8 cellular contexts compared by ENCODE assay signal in the genomic region with DNA sequence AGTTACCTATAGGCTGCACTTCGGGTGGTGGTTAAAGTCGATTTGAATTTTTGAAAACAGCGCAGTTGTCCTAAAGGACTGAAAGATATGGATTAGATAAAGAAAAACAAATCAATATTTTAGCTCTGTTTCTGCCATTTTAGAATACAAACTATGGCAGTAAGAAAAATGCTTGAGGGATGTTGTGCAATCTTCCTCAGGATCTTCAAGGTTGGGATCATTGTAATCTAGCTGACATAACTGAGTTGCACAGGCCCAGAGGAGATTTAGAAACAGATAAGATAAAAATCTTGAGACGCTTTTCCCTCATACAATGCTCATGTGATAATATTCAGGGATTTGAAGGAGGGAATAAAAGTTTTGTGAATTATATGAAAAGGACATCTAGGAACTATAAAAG. TPM values are rescaled to one million over a fixed set of nuclear protein-coding genes. Genes with fewer than 3 reads are reported as not detected.
A peak's percentile ranks its signal among the peaks of the same experiment; 100 is the strongest.
DNase-seq lines count a peak whose midpoint lies in the region; ATAC-seq and TF ChIP-seq lines count a peak whose summit lies in the region.

No MANE protein-coding gene starts in this region.

- H3K9ac ChIP-seq in MM.1S (ENCODE audit: low read length) (peak overlapping the region; percentile 65; the same call in 1 of the 2 replicates), neural progenitor cell (peak overlapping the region; percentile 62)

- peaks cover 15% of the 10 kb centered on the region for H3K4me1 Mint-ChIP-seq in Caco-2 (ENCODE audit: low read depth, unreplicated experiment)
- H3K4me1 Mint-ChIP-seq in dendritic cell treated with granulocyte-macrophage colony-stimulating factor and Interleukin-4, amounts not matched to agents 40 ng/mL and 50 ng/mL, for 4 days (ENCODE audit: low read depth), result peaks cover 9% of the 10 kb centered on the region
- H3K4me1 Mint-ChIP-seq in neural progenitor cell, result peaks cover 15% of the 10 kb centered on the region

- no peaks in the 10 kb centered on the region for H3K9me2 ChIP-seq in MM.1S (replicated peaks; ENCODE audit: insufficient read depth, low read length)

- DNase-seq in Caco-2, result peak in 1 of 2 experiments; percentile 15
- no peak for DNase-seq in MM.1S
- DNase-seq in neural progenitor cell (ENCODE audit: low spot score), result no peak
- no peak for DNase-seq in NCI-H1436 treated with DMSO at 0.1 percent for 48 hours (lab: John Stamatoyannopoulos, UW)
- no peak for DNase-seq in stimulated activated CD4-positive, alpha-beta T cell treated with anti-CD3 and anti-CD28 coated beads, Interleukin-2, amount 100 ng/mL, for 24 hours
- DNase-seq in HT-29 (ENCODE audit: low spot score), result no peak

- H3K4me2 ChIP-seq in MM.1S (ENCODE audit: low read depth, low read length) (peak overlapping the region; percentile 70), neural progenitor cell (peak overlapping the region; percentile 86)

- TF ChIP-seq CTCF in Caco-2 (IDR thresholded peaks at IDR 0.05; ENCODE audit: insufficient read depth in 1 of 2, low read depth in 1 of 2, low read length in 1 of 2, severe bottlenecking in 1 of 2, unreplicated experiment in 1 of 2), result no peak
- TF ChIP-seq CTCF in MM.1S (IDR thresholded peaks at IDR 0.05; ENCODE audit: low read length), result no peak
- TF ChIP-seq CTCF in neural progenitor cell (IDR thresholded peaks at IDR 0.05), result no peak

- H2AFZ ChIP-seq in MM.1S (ENCODE audit: low read length) (peak overlapping the region; percentile 81), neural progenitor cell (replicated peaks) (peak overlapping the region; percentile 95)

- POLR2A ChIA-PET in Caco-2 (lab: Charles Lee), result interaction anchor here (1.5 kb wide), 1 partner anchor 39 kb away, joined by 4 read pairs; no protein-coding TSS in a partner anchor

- H3K27me3 Mint-ChIP-seq in Caco-2 (ENCODE audit: insufficient read depth, unreplicated experiment) (no peaks in the 10 kb centered on the region), neural progenitor cell (ENCODE audit: insufficient read depth, low read depth) (peaks cover 2% of the 10 kb centered on the region)
- no peaks in the 10 kb centered on the region for H3K27me3 Mint-ChIP-seq in dendritic cell treated with granulocyte-macrophage colony-stimulating factor and Interleukin-4, amounts not matched to agents 40 ng/mL and 50 ng/mL, for 4 days

- H3K27ac Mint-ChIP-seq in Caco-2 (ENCODE audit: unreplicated experiment) (peak overlapping the region; percentile 98), neural progenitor cell (peak overlapping the region; percentile 97)
- H3K27ac Mint-ChIP-seq in dendritic cell treated with granulocyte-macrophage colony-stimulating factor and Interleukin-4, amounts not matched to agents 40 ng/mL and 50 ng/mL, for 4 days, result peak overlapping the region; percentile 94

- H3K4me3 Mint-ChIP-seq in Caco-2 (ENCODE audit: unreplicated experiment) (peak overlapping the region; percentile 95), neural progenitor cell (peak overlapping the region; percentile 99)
- H3K4me3 Mint-ChIP-seq in dendritic cell treated with granulocyte-macrophage colony-stimulating factor and Interleukin-4, amounts not matched to agents 40 ng/mL and 50 ng/mL, for 4 days, result peak overlapping the region; percentile 98

- no TSS peak for BruUV-seq in Caco-2 (replicated peaks; lab: Mats Ljungman, UMichigan)

- H4K20me1 ChIP-seq in MM.1S (ENCODE audit: insufficient read depth, low read length), result no peaks in the 10 kb centered on the region
- H4K20me1 ChIP-seq in neural progenitor cell (ENCODE audit: low read depth), result no peaks in the 10 kb centered on the region

- H3K9me3 ChIP-seq in Caco-2 (no peaks in the 10 kb centered on the region), MM.1S (replicated peaks; ENCODE audit: insufficient read depth, low read length) (no peaks in the 10 kb centered on the region), neural progenitor cell (ENCODE audit: low read depth) (no peaks in the 10 kb centered on the region)

- no peaks in the 10 kb centered on the region for H3K27me3 ChIP-seq in Caco-2 (replicated peaks; ENCODE audit: control insufficient read depth, insufficient read depth, low read length)
- no peaks in the 10 kb centered on the region for H3K27me3 ChIP-seq in MM.1S (replicated peaks; ENCODE audit: insufficient read depth, low read length)
- no peaks in the 10 kb centered on the region for H3K27me3 ChIP-seq in neural progenitor cell

- H3K36me3 Mint-ChIP-seq in Caco-2 (ENCODE audit: insufficient read depth, unreplicated experiment) (peaks cover 16% of the 10 kb centered on the region), neural progenitor cell (no peaks in the 10 kb centered on the region)
- H3K36me3 Mint-ChIP-seq in dendritic cell treated with granulocyte-macrophage colony-stimulating factor and Interleukin-4, amounts not matched to agents 40 ng/mL and 50 ng/mL, for 4 days (ENCODE audit: low read depth), result peaks cover 11% of the 10 kb centered on the region

- no peak for ATAC-seq in GM19452 (IDR thresholded peaks at IDR 0.05; ENCODE audit: unreplicated experiment)

- no peaks in the 10 kb centered on the region for H3F3A ChIP-seq in MM.1S (ENCODE audit: insufficient read depth, low read length)
- H3F3A ChIP-seq in neural progenitor cell (ENCODE audit: low read depth), result no peaks in the 10 kb centered on the region

- H3K27ac ChIP-seq in MM.1S (ENCODE audit: low read length), result no peak overlapping the region
- no peak overlapping the region for H3K27ac ChIP-seq in neural progenitor cell

- H3K4me1 ChIP-seq in Caco-2 (peaks cover 18% of the 10 kb centered on the region), MM.1S (ENCODE audit: low read length) (no peaks in the 10 kb centered on the region; the same call in 1 of the 2 replicates), neural progenitor cell (peaks cover 6% of the 10 kb centered on the region)

- H3K4me3 ChIP-seq in Caco-2 (ENCODE audit: low read depth, low read length) (peak overlapping the region; percentile 69), MM.1S (ENCODE audit: low read length) (peak overlapping the region; percentile 76), neural progenitor cell (peak overlapping the region; percentile 82)

- CTCF ChIA-PET in Caco-2 (lab: Charles Lee), result no interaction called here

- intact Hi-C loops in Caco-2 (cut with micrococcal nuclease; ENCODE audit: unreplicated experiment), result loop anchor here (2.0 to 5.0 kb wide), 2 partner anchors 85 to 201 kb away; no protein-coding TSS in a partner anchor
- intact Hi-C loops in dendritic cell treated with granulocyte-macrophage colony-stimulating factor and Interleukin-4, amounts not matched to agents 40 ng/mL and 50 ng/mL, for 4 days (cut with micrococcal nuclease), result no loop called here

- H3K36me3 ChIP-seq in Caco-2 (ENCODE audit: control insufficient read depth, insufficient read depth, low read length) (no peaks in the 10 kb centered on the region), MM.1S (replicated peaks; ENCODE audit: insufficient read depth, low read length) (no peaks in the 10 kb centered on the region), neural progenitor cell (no peaks in the 10 kb centered on the region)

- H3K79me2 ChIP-seq in MM.1S (ENCODE audit: low read length), result peaks cover 19% of the 10 kb centered on the region
- peaks cover 40% of the 10 kb centered on the region for H3K79me2 ChIP-seq in neural progenitor cell (ENCODE audit: low read depth)

- H3K9me3 Mint-ChIP-seq in Caco-2 (ENCODE audit: unreplicated experiment) (no peaks in the 10 kb centered on the region), neural progenitor cell (no peaks in the 10 kb centered on the region)
- no peaks in the 10 kb centered on the region for H3K9me3 Mint-ChIP-seq in dendritic cell treated with granulocyte-macrophage colony-stimulating factor and Interleukin-4, amounts not matched to agents 40 ng/mL and 50 ng/mL, for 4 days

RNA-seq across cellular contexts. Expression of a gene that starts 0.9 kb away (rescaled TPM):
- total RNA-seq in Caco-2 (2022) (44.6 and 46.6 TPM in 2 replicates), neural progenitor cell (ENCODE audit: low replicate concordance) (12.0 and 25.5 TPM in 2 replicates)
- 10.5 and 17.0 TPM in 2 replicates for total RNA-seq in HT-29 (2014; rRNA removed; shearing (Covaris generic))

RNA-seq across cellular contexts. Expression of a gene that starts 1.0 kb away (rescaled TPM):
- total RNA-seq in Caco-2 (2022) (12.7 and 13.9 TPM in 2 replicates), neural progenitor cell (ENCODE audit: low replicate concordance) (12.2 and 17.8 TPM in 2 replicates)
- total RNA-seq in HT-29 (2014; rRNA removed; shearing (Covaris generic)), result 4.1 and 4.2 TPM in 2 replicates

RNA-seq across cellular contexts. Expression of a gene that starts 60.0 kb away (rescaled TPM):
- 102 and 119 TPM in 2 replicates for total RNA-seq in Caco-2 (2022)
- 28.5 and 37.4 TPM in 2 replicates for total RNA-seq in neural progenitor cell (ENCODE audit: low replicate concordance)
- 44.7 and 53.8 TPM in 2 replicates for total RNA-seq in HT-29 (2014; rRNA removed; shearing (Covaris generic))
